ENCODE assay signal across 8 cellular contexts in genomic region chr19:48965033-48965805, GRCh38. TPM values are rescaled to one million over a fixed set of nuclear protein-coding genes. Genes with fewer than 3 reads are reported as not detected.
DNase-seq lines count a peak whose midpoint lies in the region; TF ChIP-seq lines count a peak whose summit lies in the region.

FTL (plus strand) TSS chr19:48965309; CDS start chr19:48965508, 199 bp downstream.

- H3K9me3 Mint-ChIP-seq in nephron progenitor cell, result no peaks in the 10 kb centered on the region
- no peaks in the 10 kb centered on the region for H3K9me3 Mint-ChIP-seq in stimulated activated naive CD8-positive, alpha-beta T cell treated with anti-CD3 and anti-CD28 coated beads, Interleukin-15, Interleukin-2, amounts not matched to agents 100 ng/mL and 50 ng/mL, for 24 hours

- peak; percentile 97 for DNase-seq in ELF-1 (ENCODE audit: low read depth, low spot score)
- peak; percentile 99 for DNase-seq in H7
- peak; percentile 97 for DNase-seq in MG63
- peak; percentile 66 for DNase-seq in SIG-M5 (lab: John Stamatoyannopoulos, UW)
- DNase-seq in activated effector memory CD4-positive, alpha-beta T cell treated with anti-CD3 and anti-CD28 coated beads, Interleukin-2, amount 50 U/mL, for 16 hours, result peak; percentile 96
- peak; percentile 98 for DNase-seq in fibroblast of pulmonary artery (ENCODE audit: low read depth)
- DNase-seq in nephron progenitor cell, result peak; percentile 94

- TF ChIP-seq CTCF in fibroblast of pulmonary artery (IDR thresholded peaks at IDR 0.05; ENCODE audit: low read length, missing control alignments), result no peak
- no peak for TF ChIP-seq CTCF in nephron progenitor cell (IDR thresholded peaks at IDR 0.05)

- H3K4me3 ChIP-seq in H7 (ENCODE audit: insufficient read depth, low read depth, low read length), result peak within 1 kb of the TSS; percentile 89
- peak within 1 kb of the TSS; percentile 84 for H3K4me3 ChIP-seq in MG63
- H3K4me3 ChIP-seq in fibroblast of pulmonary artery (replicated peaks; ENCODE audit: low read depth, low read length), result peak within 1 kb of the TSS; percentile 99

- peaks cover 7% of the 10 kb centered on the region for H3K27me3 Mint-ChIP-seq in nephron progenitor cell (ENCODE audit: low read depth, poor library complexity)
- no peaks in the 10 kb centered on the region for H3K27me3 Mint-ChIP-seq in stimulated activated naive CD8-positive, alpha-beta T cell treated with anti-CD3 and anti-CD28 coated beads, Interleukin-15, Interleukin-2, amounts not matched to agents 100 ng/mL and 50 ng/mL, for 24 hours

- H3K9me3 ChIP-seq in MG63, result no peaks in the 10 kb centered on the region; the same call in 1 of the 2 replicates

- peak within 1 kb of the TSS; percentile 94 for H3K27ac Mint-ChIP-seq in nephron progenitor cell
- H3K27ac Mint-ChIP-seq in stimulated activated naive CD8-positive, alpha-beta T cell treated with anti-CD3 and anti-CD28 coated beads, Interleukin-15, Interleukin-2, amounts not matched to agents 100 ng/mL and 50 ng/mL, for 24 hours, result peak within 1 kb of the TSS; percentile 95

- H3K36me3 Mint-ChIP-seq in nephron progenitor cell (ENCODE audit: low read depth), result peaks cover 46% of the 10 kb centered on the region
- peaks cover 41% of the 10 kb centered on the region for H3K36me3 Mint-ChIP-seq in stimulated activated naive CD8-positive, alpha-beta T cell treated with anti-CD3 and anti-CD28 coated beads, Interleukin-15, Interleukin-2, amounts not matched to agents 100 ng/mL and 50 ng/mL, for 24 hours (ENCODE audit: low read depth)

- peak within 1 kb of the TSS; percentile 99 for H3K4me3 Mint-ChIP-seq in nephron progenitor cell
- peak within 1 kb of the TSS; percentile 98 for H3K4me3 Mint-ChIP-seq in stimulated activated naive CD8-positive, alpha-beta T cell treated with anti-CD3 and anti-CD28 coated beads, Interleukin-15, Interleukin-2, amounts not matched to agents 100 ng/mL and 50 ng/mL, for 24 hours

- H3K4me1 Mint-ChIP-seq in nephron progenitor cell, result peaks cover 70% of the 10 kb centered on the region
- peaks cover 63% of the 10 kb centered on the region for H3K4me1 Mint-ChIP-seq in stimulated activated naive CD8-positive, alpha-beta T cell treated with anti-CD3 and anti-CD28 coated beads, Interleukin-15, Interleukin-2, amounts not matched to agents 100 ng/mL and 50 ng/mL, for 24 hours (ENCODE audit: low read depth)

- H3K36me3 ChIP-seq in H7 (replicated peaks; ENCODE audit: control insufficient read depth, insufficient read depth, low read length) (peaks cover 22% of the 10 kb centered on the region), MG63 (peaks cover 41% of the 10 kb centered on the region)

- no peaks in the 10 kb centered on the region for H3K27me3 ChIP-seq in H7 (ENCODE audit: control insufficient read depth, insufficient read depth, low read length)
- H3K27me3 ChIP-seq in MG63, result no peaks in the 10 kb centered on the region

RNA-seq across cellular contexts. Expression of gene FTL, which starts in this region (rescaled TPM):
- total RNA-seq in H7 (2014; rRNA removed; shearing (Covaris generic)), result 2,437 and 3,282 TPM in 2 replicates
- 880 and 1,766 TPM in 2 replicates for total RNA-seq in MG63 (2014; rRNA removed; shearing (Covaris generic); ENCODE audit: low replicate concordance)

Comparison
In these comparisons a context has a peak if more than half of its experiments do, and no peak if none do; other contexts are left out.
1. Peak in every context shown above with its lines: DNase-seq and H3K4me3 ChIP-seq.